ENCODE assay signal across 9 cellular contexts in the genomic region with DNA sequence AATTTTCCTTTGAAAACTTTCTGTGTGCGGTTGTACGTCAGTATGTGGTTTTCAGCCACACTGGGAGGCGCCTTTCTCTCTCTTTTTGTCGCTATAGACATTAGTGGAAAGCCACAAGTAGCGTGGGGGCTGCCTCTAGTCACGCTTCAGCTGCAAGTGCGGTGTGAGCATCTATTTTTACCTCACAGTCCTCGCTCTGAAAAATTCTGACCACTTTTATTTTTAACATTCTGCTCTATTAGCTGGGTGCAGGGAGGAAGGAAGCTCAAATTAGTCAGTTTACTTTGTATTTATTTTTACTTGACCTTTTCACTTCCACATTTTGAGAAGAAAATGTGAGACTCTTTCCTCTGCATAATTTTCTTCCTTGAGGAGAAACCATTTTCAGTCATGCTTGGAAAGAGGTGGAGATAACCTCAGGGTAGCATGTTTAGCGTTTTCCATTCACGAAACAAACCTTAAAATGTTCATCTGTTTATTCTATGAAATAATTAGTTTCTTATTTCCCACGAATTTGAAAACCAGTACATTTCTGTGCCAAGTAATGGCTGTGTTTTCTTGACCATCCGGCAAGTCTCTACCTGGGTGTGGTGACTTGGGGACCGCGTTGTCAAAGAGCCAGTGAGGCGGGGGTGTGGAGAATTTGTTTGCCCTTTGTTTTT. TPM values are rescaled to one million over a fixed set of nuclear protein-coding genes. Genes with fewer than 3 reads are reported as not detected.
DNase-seq lines count a peak whose midpoint lies in the region; ATAC-seq and TF ChIP-seq lines count a peak whose summit lies in the region.
"Had no signal": no experiment of that assay in that cellular context is flagged by ENCODE, and none has a peak within 500 bp of the region (broad histone marks: within the 10 kb centered on the region; RNA-seq: fewer than 3 reads in every experiment).

No MANE protein-coding gene starts in this region.

- no peaks in the 10 kb centered on the region for H3K36me3 Mint-ChIP-seq in immature natural killer cell
- H3K36me3 Mint-ChIP-seq: brain had no signal

- H3K27ac ChIP-seq in colonic mucosa, result no peak overlapping the region

- no peaks in the 10 kb centered on the region for H3K27me3 ChIP-seq in colonic mucosa

- TF ChIP-seq CTCF in colonic mucosa (IDR thresholded peaks at IDR 0.05), result no peak

- H3K9ac ChIP-seq in colonic mucosa (ENCODE audit: low read depth in 2 of 2, low read length in 2 of 2), result no peak overlapping the region

- no peak overlapping the region for H3K4me3 ChIP-seq in colonic mucosa

- no peaks in the 10 kb centered on the region for H3K9me3 Mint-ChIP-seq in immature natural killer cell

- H3K27me3 Mint-ChIP-seq in immature natural killer cell (ENCODE audit: low read depth in 3 of 3), result peaks cover 0 to 17% (median 9%) of the 10 kb centered on the region in 3 donors
- H3K27me3 Mint-ChIP-seq: brain had no signal

- H3K27ac Mint-ChIP-seq in immature natural killer cell, result peak overlapping the region; percentile 25 to 80 (median 74)

- no peaks in the 10 kb centered on the region for H3K9me3 ChIP-seq in colonic mucosa

- peaks cover 3% of the 10 kb centered on the region for H3K4me1 ChIP-seq in colonic mucosa

- ATAC-seq in GM19395 (IDR thresholded peaks at IDR 0.05; ENCODE audit: unreplicated experiment) (peak; percentile 89), HG03460 (IDR thresholded peaks at IDR 0.05; ENCODE audit: unreplicated experiment) (peak; percentile 87)

- H3K36me3 ChIP-seq in colonic mucosa, result no peaks in the 10 kb centered on the region

- intact Hi-C loops in colonic mucosa (cut with DNase I), result no loop called here

- DNase-seq in CD1c-positive myeloid dendritic cell (ENCODE audit: extremely low spot score) (peak; percentile 74), immature natural killer cell (peak; percentile 52 to 59 (median 58)), NCI-H82 (lab: John Stamatoyannopoulos, UW) (no peak), T-helper 9 cell (no peak), colonic mucosa (no peak)
- DNase-seq in activated CD4-positive, alpha-beta T cell treated with anti-CD3 and anti-CD28 coated beads for 48 hours, result peak; percentile 65

- peak overlapping the region; percentile 68 to 85 (median 78) for H3K4me3 Mint-ChIP-seq in immature natural killer cell

- peaks cover 36 to 45% of the 10 kb centered on the region in 2 donors for H3K4me1 Mint-ChIP-seq in immature natural killer cell

RNA-seq across cellular contexts. Expression of gene ADARB1, which starts 35.6 kb away (rescaled TPM):
- polyA plus RNA-seq in immature natural killer cell, result 1 to 10 TPM; 3.0 to 4.5 (median 3.4) TPM
- total RNA-seq in colonic mucosa, result 1 to 10 TPM; 8.7 to 9.3 TPM

Comparison
In these comparisons a context has a peak if more than half of its experiments do, and no peak if none do; other contexts are left out.
1. DNase-seq: peak in CD1c-positive myeloid dendritic cell (single experiment), activated CD4-positive, alpha-beta T cell treated with anti-CD3 and anti-CD28 coated beads for 48 hours (single experiment) and immature natural killer cell (3 of 3); none in NCI-H82 (single experiment), T-helper 9 cell (single experiment) and colonic mucosa (single experiment).